ENCODE assay signal across 10 cellular contexts in genomic region chr9:109115931-109116541, GRCh38. TPM values are rescaled to one million over a fixed set of nuclear protein-coding genes. Genes with fewer than 3 reads are reported as not detected.
DNase-seq lines count a peak whose midpoint lies in the region; ATAC-seq and TF ChIP-seq lines count a peak whose summit lies in the region.
"Had no signal": no experiment of that assay in that cellular context is flagged by ENCODE, and none has a peak within 500 bp of the region (broad histone marks: within the 10 kb centered on the region; RNA-seq: fewer than 3 reads in every experiment).

No MANE protein-coding gene starts in this region.

- H3K9me3 ChIP-seq in psoas muscle, result no peaks in the 10 kb centered on the region

- POLR2A ChIA-PET in HEK293T (lab: Yijun Ruan, JAX), result no interaction called here

- CTCF ChIA-PET in HEK293T (lab: Yijun Ruan, JAX), result interaction anchor here (0.6 to 1.4 kb wide), 2 partner anchors 16 to 67 kb away, joined by 3 read pairs; no protein-coding TSS in a partner anchor

- ATAC-seq in psoas muscle, result no peak
- no peak for ATAC-seq in HG02884 (IDR thresholded peaks at IDR 0.05; ENCODE audit: unreplicated experiment)

- no peaks in the 10 kb centered on the region for H3K36me3 ChIP-seq in psoas muscle (ENCODE audit: insufficient read depth in 1 of 2, low read depth in 1 of 2)

- H3K4me3 ChIP-seq in psoas muscle, result no peak overlapping the region

- no peaks in the 10 kb centered on the region for H3K27me3 ChIP-seq in psoas muscle (ENCODE audit: insufficient read depth in 3 of 3, low read length in 2 of 3)

- H3K4me1 ChIP-seq in psoas muscle, result peaks cover 70% of the 10 kb centered on the region

- H3K27ac ChIP-seq in VCaP, result peak overlapping the region; percentile 97
- H3K27ac ChIP-seq in psoas muscle, result peak overlapping the region; percentile 7

- peak; percentile 18 for DNase-seq in H4 (ENCODE audit: low spot score)
- peak; percentile 81 for DNase-seq in fibroblast of peridontal ligament (ENCODE audit: extremely low read depth)
- peak in 1 of 2 donors; percentile 24 for DNase-seq in psoas muscle
- DNase-seq in HEK293T (ENCODE audit: extremely low spot score), result no peak
- no peak for DNase-seq in NCI-H345 treated with DMSO at 0.1 percent for 48 hours (lab: John Stamatoyannopoulos, UW; ENCODE audit: unreplicated experiment)
- DNase-seq in activated CD4-positive, CD25-positive, alpha-beta regulatory T cell (lab: John Stamatoyannopoulos, UW), result no peak
- DNase-seq: activated B cell treated with CpG ODN at 0.5 μM for 24 hours, NCI-H1417 had no signal

- WGBS in psoas muscle, 3 donors, result 36 to 70% (median 54%) methylated on average over 3 of the region's 3 CpGs

- intact Hi-C loops in psoas muscle (cut with DNase I), result no loop called here

- TF ChIP-seq CTCF in VCaP (conservative IDR thresholded peaks at IDR 0.05) (no peak), psoas muscle (IDR thresholded peaks at IDR 0.05) (no peak)

TF ChIP-seq in HEK293T, 16 proteins besides CTCF, POLR2A, EP300 and RAD21:
- TF ChIP-seq LEF1 (IDR thresholded peaks at IDR 0.05; ENCODE audit: borderline replicate concordance), result no peak
- no peak for TF ChIP-seq L3MBTL2 (conservative IDR thresholded peaks at IDR 0.05)
- TF ChIP-seq PKNOX1 (IDR thresholded peaks at IDR 0.05), result no peak
- no peak for TF ChIP-seq ELF4 (IDR thresholded peaks at IDR 0.05)
- no peak for TF ChIP-seq SP1 (IDR thresholded peaks at IDR 0.05)
- no peak for TF ChIP-seq TARDBP (IDR thresholded peaks at IDR 0.05)
- no peak for TF ChIP-seq FOXA1 (IDR thresholded peaks at IDR 0.05)
- no peak for TF ChIP-seq SUZ12 (IDR thresholded peaks at IDR 0.05)
- no peak for TF ChIP-seq FOXK2 (IDR thresholded peaks at IDR 0.05)
- no peak for TF ChIP-seq FOXM1 (IDR thresholded peaks at IDR 0.05; ENCODE audit: borderline replicate concordance)
- no peak for TF ChIP-seq HDGF (IDR thresholded peaks at IDR 0.05; ENCODE audit: borderline replicate concordance)
- TF ChIP-seq NFRKB (IDR thresholded peaks at IDR 0.05), result no peak
- TF ChIP-seq ZNF384 (IDR thresholded peaks at IDR 0.05), result no peak
- TF ChIP-seq CTBP1 (IDR thresholded peaks at IDR 0.05; ENCODE audit: borderline replicate concordance), result no peak
- TF ChIP-seq ARNT (IDR thresholded peaks at IDR 0.05), result no peak

RNA-seq across cellular contexts. Expression of gene TMEM245, which starts 3.7 kb away (rescaled TPM):
- total RNA-seq in H4 (2014; rRNA removed; shearing (Covaris generic)), result 34.7 and 39.0 TPM in 2 replicates
- total RNA-seq in psoas muscle, result 10 to 100 TPM; 32.4 to 77.8 (median 44.3) TPM
- 10 to 100 TPM in 2 of 3 donors, 1 to 10 TPM in 1; 6.0 to 58.0 (median 16.8) TPM for polyA plus RNA-seq in psoas muscle

RNA-seq across cellular contexts. Expression of gene FRRS1L, which starts 51.0 kb away (rescaled TPM):
- total RNA-seq in H4 (2014; rRNA removed; shearing (Covaris generic)), result not detected in 2 replicates
- total RNA-seq in psoas muscle, result under 1 TPM in 1 of 4 donors, not detected in 3; 0.04 TPM
- under 1 TPM in 2 of 3 donors, not detected in 1; under 0.01 to 0.01 TPM for polyA plus RNA-seq in psoas muscle
- total RNA-seq: activated B cell treated with CpG ODN at 0.5 μM for 24 hours had no signal

Comparison
In these comparisons a context has a peak if more than half of its experiments do, and no peak if none do; other contexts are left out.
1. DNase-seq: peak in H4 (single experiment) and fibroblast of peridontal ligament (single experiment); none in HEK293T (single experiment), NCI-H345 treated with DMSO at 0.1 percent for 48 hours (single experiment) and activated CD4-positive, CD25-positive, alpha-beta regulatory T cell (0 of 4).